In the genomic region with DNA sequence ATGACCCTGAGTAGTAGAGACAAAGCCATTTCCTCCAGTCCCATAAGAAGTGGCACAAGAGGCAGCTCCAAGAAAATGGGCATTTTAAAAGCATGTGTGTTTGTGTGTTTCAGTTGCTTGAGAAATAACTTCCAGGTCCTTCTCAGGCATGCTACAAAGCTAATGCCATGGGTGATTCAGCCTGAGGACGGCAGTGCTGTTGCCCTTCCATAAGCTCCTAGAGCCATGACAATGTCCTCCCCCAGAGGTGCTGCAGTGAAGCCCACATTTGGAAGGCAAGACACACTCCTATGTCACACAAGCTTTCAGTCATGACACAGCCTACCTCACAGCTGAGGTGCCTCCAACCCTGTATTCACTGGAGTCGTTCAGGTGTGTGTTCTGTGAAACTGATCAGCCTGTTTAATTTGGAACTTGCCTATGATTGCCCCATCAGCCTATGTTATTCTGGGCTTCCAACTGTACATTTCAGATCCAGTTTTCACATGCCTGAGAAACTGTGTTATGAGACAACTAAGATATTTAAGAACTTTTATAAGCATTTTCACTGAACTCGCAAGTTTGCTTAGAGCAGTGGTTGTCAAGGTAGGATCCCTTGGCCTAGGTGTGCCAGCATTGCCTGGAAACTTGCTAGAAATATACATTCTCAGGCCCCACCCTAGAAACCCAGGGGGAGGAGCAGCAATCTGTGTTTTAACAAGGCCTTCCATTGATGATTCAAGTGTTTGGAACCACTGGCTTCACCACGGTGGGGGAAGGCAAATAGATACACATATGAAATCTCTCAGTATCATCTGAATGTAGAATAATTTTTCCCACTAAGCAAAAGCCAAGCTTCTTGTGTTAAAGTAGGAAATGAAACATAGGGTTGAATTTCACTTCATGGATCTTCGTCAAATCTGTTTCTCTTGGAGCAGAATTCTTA, we compare ENCODE assay signal across 10 cellular contexts.
DNase-seq lines count a peak whose midpoint lies in the region; ATAC-seq and TF ChIP-seq lines count a peak whose summit lies in the region.
"Had no signal": no experiment of that assay in that cellular context is flagged by ENCODE, and none has a peak within 500 bp of the region (broad histone marks: within the 10 kb centered on the region; RNA-seq: fewer than 3 reads in every experiment).

No MANE protein-coding gene starts in this region.

- H3K9me3 ChIP-seq in thoracic aorta (no peaks in the 10 kb centered on the region), heart right ventricle (peaks cover 0 to 8% (median 0%) of the 10 kb centered on the region in 11 donors)

- WGBS in heart right ventricle, 2 donors, result 88 to 92% methylated on average over 5 of the region's 5 CpGs

- POLR2A ChIA-PET in activated CD4-positive, alpha-beta T cell treated with anti-CD3 and anti-CD28 coated beads for 36 hours (lab: Charles Lee), result no interaction called here

- no peaks in the 10 kb centered on the region for H3K36me3 Mint-ChIP-seq in activated CD4-positive, alpha-beta T cell treated with anti-CD3 and anti-CD28 coated beads for 36 hours (ENCODE audit: low read depth)

- no peak overlapping the region for H3K27ac Mint-ChIP-seq in activated CD4-positive, alpha-beta T cell treated with anti-CD3 and anti-CD28 coated beads for 36 hours

- peaks cover 7% of the 10 kb centered on the region for H3K9me3 Mint-ChIP-seq in activated CD4-positive, alpha-beta T cell treated with anti-CD3 and anti-CD28 coated beads for 36 hours (ENCODE audit: low read depth)

- peaks cover 22% of the 10 kb centered on the region for H3K4me1 Mint-ChIP-seq in activated CD4-positive, alpha-beta T cell treated with anti-CD3 and anti-CD28 coated beads for 36 hours

- no peaks in the 10 kb centered on the region for H3K27me3 ChIP-seq in foreskin keratinocyte
- no peaks in the 10 kb centered on the region for H3K27me3 ChIP-seq in thoracic aorta (replicated peaks; ENCODE audit: insufficient read depth)
- no peaks in the 10 kb centered on the region for H3K27me3 ChIP-seq in heart right ventricle

- H3K4me1 ChIP-seq in foreskin keratinocyte (peaks cover 22% of the 10 kb centered on the region), thoracic aorta (ENCODE audit: control insufficient read depth in 1 of 2, low read depth in 2 of 2) (peaks cover 15 to 33% of the 10 kb centered on the region in 2 donors), heart right ventricle (peaks cover 0 to 11% (median 0%) of the 10 kb centered on the region in 9 donors)

- intact Hi-C loops in activated CD4-positive, alpha-beta T cell treated with anti-CD3 and anti-CD28 coated beads for 36 hours (cut with DNase I, micrococcal nuclease), result no loop called here
- intact Hi-C loops in heart right ventricle (cut with DNase I), result no loop called here

- no peak overlapping the region for H3K4me3 Mint-ChIP-seq in activated CD4-positive, alpha-beta T cell treated with anti-CD3 and anti-CD28 coated beads for 36 hours

- CTCF ChIA-PET in activated CD4-positive, alpha-beta T cell treated with anti-CD3 and anti-CD28 coated beads for 36 hours (lab: Charles Lee), result interaction anchor here (0.8 to 2.5 kb wide), 2 partner anchors 13 to 20 kb away, joined by 3 to 7 read pairs; no protein-coding TSS in a partner anchor

- H3K27ac ChIP-seq in foreskin keratinocyte, result peak overlapping the region; percentile 98
- H3K27ac ChIP-seq in thoracic aorta, result peak overlapping the region; percentile 47 to 60
- H3K27ac ChIP-seq in heart right ventricle, result no peak overlapping the region

- H3K4me3 ChIP-seq in thoracic aorta (no peak overlapping the region), heart right ventricle (no peak overlapping the region)

- no peaks in the 10 kb centered on the region for H3K27me3 Mint-ChIP-seq in activated CD4-positive, alpha-beta T cell treated with anti-CD3 and anti-CD28 coated beads for 36 hours

- ATAC-seq in activated CD4-positive, alpha-beta T cell treated with anti-CD3 and anti-CD28 coated beads for 36 hours, result no peak
- ATAC-seq in foreskin keratinocyte (peak; percentile 86), thoracic aorta (ENCODE audit: insufficient number of reproducible peaks, low FRiP score, low read depth) (no peak), GM18907 (IDR thresholded peaks at IDR 0.05; ENCODE audit: unreplicated experiment) (no peak), heart right ventricle (no peak)

- DNase-seq in activated CD4-positive, alpha-beta T cell treated with anti-CD3 and anti-CD28 coated beads for 36 hours, result peak; percentile 16
- DNase-seq in activated CD4-positive, alpha-beta T cell treated with anti-CD3 and anti-CD28 coated beads, Interleukin-2, amount 50 U/mL, for 4 hours, result no peak
- DNase-seq in SW480 (ENCODE audit: low spot score), result peak; percentile 87
- peak; percentile 97 to 99 for DNase-seq in foreskin keratinocyte
- DNase-seq in thoracic aorta (ENCODE audit: low spot score), result no peak
- DNase-seq in T1000 (lab: John Stamatoyannopoulos, UW), result no peak
- DNase-seq in heart right ventricle, result no peak
- DNase-seq: NCI-H2029, T-helper 9 cell had no signal

- no peaks in the 10 kb centered on the region for H3K36me3 ChIP-seq in thoracic aorta
- no peaks in the 10 kb centered on the region for H3K36me3 ChIP-seq in heart right ventricle

- peak; percentile 46 for TF ChIP-seq CTCF in foreskin keratinocyte (conservative IDR thresholded peaks at IDR 0.05)
- no peak for TF ChIP-seq CTCF in thoracic aorta (IDR thresholded peaks at IDR 0.05)
- no peak for TF ChIP-seq CTCF in heart right ventricle (IDR thresholded peaks at IDR 0.05)

Comparison
In these comparisons a context has a peak if more than half of its experiments do, and no peak if none do; other contexts are left out.
1. DNase-seq: peak in activated CD4-positive, alpha-beta T cell treated with anti-CD3 and anti-CD28 coated beads for 36 hours (single experiment), SW480 (single experiment) and foreskin keratinocyte (2 of 2); none in activated CD4-positive, alpha-beta T cell treated with anti-CD3 and anti-CD28 coated beads, Interleukin-2, amount 50 U/mL, for 4 hours (0 of 2), thoracic aorta (single experiment), T1000 (single experiment) and heart right ventricle (0 of 2).
2. H3K27ac ChIP-seq: peak in foreskin keratinocyte (single experiment) and thoracic aorta (2 of 2); none in heart right ventricle (0 of 10).